Comparison of ENCODE assay signal across 11 cellular contexts in the genomic region with DNA sequence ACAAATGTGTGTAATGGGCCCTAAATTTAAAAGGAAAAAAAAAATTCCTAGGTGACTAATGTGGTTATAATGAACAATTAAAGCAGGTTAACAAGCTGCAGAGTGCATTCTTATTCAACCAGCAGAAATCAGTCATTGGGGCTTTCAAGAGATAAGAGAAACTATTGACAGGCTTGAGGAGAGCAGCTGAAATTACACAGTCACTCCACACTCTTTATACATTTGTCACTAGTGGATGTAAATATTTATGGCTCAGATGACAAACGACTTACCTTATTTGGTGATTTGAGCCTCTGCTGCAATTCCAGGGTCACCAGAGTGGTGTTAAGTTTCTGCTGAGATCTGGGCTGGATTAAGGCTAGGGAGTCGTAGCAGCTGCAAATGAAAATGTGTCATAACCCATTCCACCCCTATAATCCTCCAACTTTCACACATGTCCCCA.
A peak's percentile ranks its signal among the peaks of the same experiment; 100 is the strongest.
DNase-seq lines count a peak whose midpoint lies in the region; ATAC-seq and TF ChIP-seq lines count a peak whose summit lies in the region.
"Had no signal": no experiment of that assay in that cellular context is flagged by ENCODE, and none has a peak within 500 bp of the region (broad histone marks: within the 10 kb centered on the region; RNA-seq: fewer than 3 reads in every experiment).

No MANE protein-coding gene starts in this region.

- H2AFZ ChIP-seq in GM23248: no peak overlapping the region

- H3K4me3 ChIP-seq in fibroblast of mammary gland (ENCODE audit: control insufficient read depth, low read depth, low read length) (no peak overlapping the region), GM23248 (no peak overlapping the region)
- H3K4me3 ChIP-seq: SK-N-MC had no signal

- peak overlapping the region; percentile 45 for H3K27ac Mint-ChIP-seq in type B pancreatic cell

- no peaks in the 10 kb centered on the region for H3F3A ChIP-seq in GM23248 (ENCODE audit: insufficient read depth)

- H3K27ac ChIP-seq in GM23248: no peak overlapping the region
- H3K27ac ChIP-seq: SK-N-MC had no signal

- no peaks in the 10 kb centered on the region for H3K36me3 ChIP-seq in GM23248 (ENCODE audit: low read depth)

- H4K20me1 ChIP-seq in GM23248 (ENCODE audit: insufficient read depth): no peaks in the 10 kb centered on the region

- no peaks in the 10 kb centered on the region for H3K36me3 Mint-ChIP-seq in type B pancreatic cell

- in situ Hi-C loops in GM23248 (cut with MboI): no loop called here

- no peaks in the 10 kb centered on the region for H3K79me2 ChIP-seq in GM23248 (ENCODE audit: insufficient read depth)

- no peak overlapping the region for H3K9ac ChIP-seq in GM23248

- DNase-seq in NCI-H2171 treated with DMSO at 0.1 percent for 48 hours (lab: John Stamatoyannopoulos, UW) (peak; percentile 37), NCI-H2171 (lab: John Stamatoyannopoulos, UW) (no peak), NCI-H774 (lab: John Stamatoyannopoulos, UW) (peak; percentile 40), fibroblast of mammary gland (ENCODE audit: low read depth) (peak; percentile 1), type B pancreatic cell (ENCODE audit: extremely low spot score, unreplicated experiment) (no peak), GM23248 (no peak), T-helper 9 cell (no peak)
- DNase-seq: stimulated activated CD8-positive, alpha-beta memory T cell treated with anti-CD3 and anti-CD28 coated beads, Interleukin-4, amount 100 ng/mL, for 48 hours had no signal

- no peaks in the 10 kb centered on the region for H3K27me3 Mint-ChIP-seq in type B pancreatic cell

- H3K4me1 Mint-ChIP-seq in type B pancreatic cell (ENCODE audit: unreplicated experiment): peaks cover 32% of the 10 kb centered on the region

- ATAC-seq in HG03196 (IDR thresholded peaks at IDR 0.05; ENCODE audit: unreplicated experiment): no peak
- ATAC-seq: sciatic nerve had no signal

- no peaks in the 10 kb centered on the region for H3K9me2 ChIP-seq in GM23248 (ENCODE audit: insufficient read depth)

- H3K4me1 ChIP-seq in GM23248 (ENCODE audit: insufficient read depth): no peaks in the 10 kb centered on the region

- H3K9me3 ChIP-seq in GM23248 (ENCODE audit: low read depth): no peaks in the 10 kb centered on the region

- H3K4me3 Mint-ChIP-seq in type B pancreatic cell: peak overlapping the region; percentile 46

- H3K9me3 Mint-ChIP-seq in type B pancreatic cell: no peaks in the 10 kb centered on the region

- WGBS in GM23248 (ENCODE audit: low coverage in 1 of 2, low lambda C conversion rate in 2 of 2, missing lambda C conversion rate in 2 of 2), 2 experiments: 7 to 16% methylated on average over 2 of the region's 2 CpGs

- no peak for TF ChIP-seq CTCF in fibroblast of mammary gland (conservative IDR thresholded peaks at IDR 0.05; ENCODE audit: control insufficient read depth, insufficient read depth, low read depth, low read length)
- TF ChIP-seq CTCF in type B pancreatic cell (conservative IDR thresholded peaks at IDR 0.05): no peak

- H3K27me3 ChIP-seq in GM23248 (replicated peaks; ENCODE audit: insufficient read depth): no peaks in the 10 kb centered on the region

- no peak overlapping the region for H3K4me2 ChIP-seq in GM23248 (ENCODE audit: unreplicated experiment)

Comparison
In these comparisons a context has a peak if more than half of its experiments do, and no peak if none do; other contexts are left out.
1. DNase-seq: peak in NCI-H2171 treated with DMSO at 0.1 percent for 48 hours (single experiment), NCI-H774 (single experiment) and fibroblast of mammary gland (single experiment); none in NCI-H2171 (single experiment), type B pancreatic cell (single experiment), GM23248 (single experiment) and T-helper 9 cell (single experiment).